ENCODE assay signal across 1 cellular context in the genomic region with DNA sequence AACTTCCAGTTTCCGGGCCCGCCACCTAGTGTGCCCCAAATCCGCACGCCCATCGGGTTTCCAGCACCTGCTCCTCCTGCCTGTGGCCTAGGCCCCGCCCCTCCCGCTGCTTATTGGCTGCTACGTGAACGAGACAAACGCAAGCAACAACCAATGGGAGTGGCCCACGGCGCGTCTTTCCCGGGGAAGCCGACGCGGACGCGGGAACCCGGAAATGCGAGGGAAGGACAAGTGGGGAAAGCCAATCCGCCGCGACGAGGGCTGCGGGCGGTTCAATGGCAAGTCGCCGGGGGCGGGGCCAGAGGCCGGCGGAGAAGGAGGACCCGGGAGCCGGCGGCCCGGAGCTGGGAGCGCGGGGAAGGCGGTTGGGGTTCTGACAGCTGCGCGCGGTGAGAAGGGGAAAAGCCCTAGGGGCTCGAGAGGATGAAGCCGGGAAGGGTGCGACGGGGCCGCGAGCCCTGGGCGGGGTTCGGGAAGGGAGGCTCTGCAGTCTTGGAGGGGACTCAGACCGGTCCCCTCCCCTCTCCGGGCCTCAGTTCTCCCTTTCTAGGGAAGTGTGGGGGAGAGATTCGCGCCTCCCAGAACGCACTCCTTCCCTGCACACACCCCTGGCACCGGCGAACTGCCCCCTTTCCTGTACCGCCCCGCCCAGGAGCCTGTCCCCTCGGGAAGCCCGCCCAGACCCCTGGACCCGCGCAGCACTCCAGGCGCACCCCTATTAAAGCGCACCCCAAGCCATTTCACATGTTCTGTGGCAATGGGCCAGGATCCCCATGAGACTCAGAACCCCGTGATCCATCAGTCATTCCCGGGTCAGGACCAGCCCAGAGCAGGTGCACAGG.
TF ChIP-seq lines count a peak whose summit lies in the region.

A gene (plus strand): TSS at position 305 of the 842 bp plus-strand sequence. CDS start 1,696 bp downstream, outside the sequence.

TF ChIP-seq in HepG2, 621 proteins besides CTCF, POLR2A, EP300 and RAD21 (continued from another document):
- TF ChIP-seq, protein P1, sequence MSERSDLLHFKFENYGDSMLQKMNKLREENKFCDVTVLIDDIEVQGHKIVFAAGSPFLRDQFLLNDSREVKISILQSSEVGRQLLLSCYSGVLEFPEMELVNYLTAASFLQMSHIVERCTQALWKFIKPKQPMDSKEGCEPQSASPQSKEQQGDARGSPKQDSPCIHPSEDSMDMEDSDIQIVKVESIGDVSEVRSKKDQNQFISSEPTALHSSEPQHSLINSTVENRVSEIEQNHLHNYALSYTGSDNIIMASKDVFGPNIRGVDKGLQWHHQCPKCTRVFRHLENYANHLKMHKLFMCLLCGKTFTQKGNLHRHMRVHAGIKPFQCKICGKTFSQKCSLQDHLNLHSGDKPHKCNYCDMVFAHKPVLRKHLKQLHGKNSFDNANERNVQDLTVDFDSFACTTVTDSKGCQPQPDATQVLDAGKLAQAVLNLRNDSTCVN (CRISPR knock-in tag; IDR thresholded peaks at IDR 0.05; ENCODE audit: borderline replicate concordance) = no peak
- peak; percentile 63; the same call in 1 of the 2 replicates for TF ChIP-seq ZFP90 (CRISPR knock-in tag; IDR thresholded peaks at IDR 0.05; ENCODE audit: borderline replicate concordance)
- no peak for TF ChIP-seq TOPORS (CRISPR knock-in tag; IDR thresholded peaks at IDR 0.05)
- TF ChIP-seq, protein P2, sequence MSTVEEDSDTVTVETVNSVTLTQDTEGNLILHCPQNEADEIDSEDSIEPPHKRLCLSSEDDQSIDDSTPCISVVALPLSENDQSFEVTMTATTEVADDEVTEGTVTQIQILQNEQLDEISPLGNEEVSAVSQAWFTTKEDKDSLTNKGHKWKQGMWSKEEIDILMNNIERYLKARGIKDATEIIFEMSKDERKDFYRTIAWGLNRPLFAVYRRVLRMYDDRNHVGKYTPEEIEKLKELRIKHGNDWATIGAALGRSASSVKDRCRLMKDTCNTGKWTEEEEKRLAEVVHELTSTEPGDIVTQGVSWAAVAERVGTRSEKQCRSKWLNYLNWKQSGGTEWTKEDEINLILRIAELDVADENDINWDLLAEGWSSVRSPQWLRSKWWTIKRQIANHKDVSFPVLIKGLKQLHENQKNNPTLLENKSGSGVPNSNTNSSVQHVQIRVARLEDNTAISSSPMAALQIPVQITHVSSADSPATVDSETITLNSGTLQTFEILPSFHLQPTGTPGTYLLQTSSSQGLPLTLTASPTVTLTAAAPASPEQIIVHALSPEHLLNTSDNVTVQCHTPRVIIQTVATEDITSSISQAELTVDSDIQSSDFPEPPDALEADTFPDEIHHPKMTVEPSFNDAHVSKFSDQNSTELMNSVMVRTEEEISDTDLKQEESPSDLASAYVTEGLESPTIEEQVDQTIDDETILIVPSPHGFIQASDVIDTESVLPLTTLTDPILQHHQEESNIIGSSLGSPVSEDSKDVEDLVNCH (CRISPR knock-in tag; IDR thresholded peaks at IDR 0.05) = no peak
- TF ChIP-seq XRCC5 (optimal IDR thresholded peaks at IDR 0.05; ENCODE audit: low read length) = peak; percentile 84
- TF ChIP-seq YEATS4 (CRISPR knock-in tag; IDR thresholded peaks at IDR 0.05; ENCODE audit: borderline replicate concordance) = peak; percentile 60; the same call in 1 of the 2 replicates
- peak; percentile 69 for TF ChIP-seq POGZ (CRISPR knock-in tag; IDR thresholded peaks at IDR 0.05)
- TF ChIP-seq TARDBP (CRISPR knock-in tag; IDR thresholded peaks at IDR 0.05) = no peak
- TF ChIP-seq DNMT3B (CRISPR knock-in tag; conservative IDR thresholded peaks at IDR 0.05) = no peak
- TF ChIP-seq, protein P3, sequence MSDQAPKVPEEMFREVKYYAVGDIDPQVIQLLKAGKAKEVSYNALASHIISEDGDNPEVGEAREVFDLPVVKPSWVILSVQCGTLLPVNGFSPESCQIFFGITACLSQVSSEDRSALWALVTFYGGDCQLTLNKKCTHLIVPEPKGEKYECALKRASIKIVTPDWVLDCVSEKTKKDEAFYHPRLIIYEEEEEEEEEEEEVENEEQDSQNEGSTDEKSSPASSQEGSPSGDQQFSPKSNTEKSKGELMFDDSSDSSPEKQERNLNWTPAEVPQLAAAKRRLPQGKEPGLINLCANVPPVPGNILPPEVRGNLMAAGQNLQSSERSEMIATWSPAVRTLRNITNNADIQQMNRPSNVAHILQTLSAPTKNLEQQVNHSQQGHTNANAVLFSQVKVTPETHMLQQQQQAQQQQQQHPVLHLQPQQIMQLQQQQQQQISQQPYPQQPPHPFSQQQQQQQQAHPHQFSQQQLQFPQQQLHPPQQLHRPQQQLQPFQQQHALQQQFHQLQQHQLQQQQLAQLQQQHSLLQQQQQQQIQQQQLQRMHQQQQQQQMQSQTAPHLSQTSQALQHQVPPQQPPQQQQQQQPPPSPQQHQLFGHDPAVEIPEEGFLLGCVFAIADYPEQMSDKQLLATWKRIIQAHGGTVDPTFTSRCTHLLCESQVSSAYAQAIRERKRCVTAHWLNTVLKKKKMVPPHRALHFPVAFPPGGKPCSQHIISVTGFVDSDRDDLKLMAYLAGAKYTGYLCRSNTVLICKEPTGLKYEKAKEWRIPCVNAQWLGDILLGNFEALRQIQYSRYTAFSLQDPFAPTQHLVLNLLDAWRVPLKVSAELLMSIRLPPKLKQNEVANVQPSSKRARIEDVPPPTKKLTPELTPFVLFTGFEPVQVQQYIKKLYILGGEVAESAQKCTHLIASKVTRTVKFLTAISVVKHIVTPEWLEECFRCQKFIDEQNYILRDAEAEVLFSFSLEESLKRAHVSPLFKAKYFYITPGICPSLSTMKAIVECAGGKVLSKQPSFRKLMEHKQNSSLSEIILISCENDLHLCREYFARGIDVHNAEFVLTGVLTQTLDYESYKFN (CRISPR knock-in tag; conservative IDR thresholded peaks at IDR 0.05) = 0 out of 2 replicates have a peak, but pooled peaks have one; percentile 11
- no peak for TF ChIP-seq ZNF264 (CRISPR knock-in tag; IDR thresholded peaks at IDR 0.05)
- no peak for TF ChIP-seq HOXA7 (CRISPR knock-in tag; IDR thresholded peaks at IDR 0.05)
- no peak for TF ChIP-seq GATAD2A (CRISPR knock-in tag; IDR thresholded peaks at IDR 0.05)
- TF ChIP-seq ZC3H13 (CRISPR knock-in tag; IDR thresholded peaks at IDR 0.05) = no peak
- no peak for TF ChIP-seq IRX3 (CRISPR knock-in tag; IDR thresholded peaks at IDR 0.05; ENCODE audit: borderline replicate concordance, low read depth)
- TF ChIP-seq RBAK (CRISPR knock-in tag; IDR thresholded peaks at IDR 0.05) = no peak
- TF ChIP-seq, protein P4, sequence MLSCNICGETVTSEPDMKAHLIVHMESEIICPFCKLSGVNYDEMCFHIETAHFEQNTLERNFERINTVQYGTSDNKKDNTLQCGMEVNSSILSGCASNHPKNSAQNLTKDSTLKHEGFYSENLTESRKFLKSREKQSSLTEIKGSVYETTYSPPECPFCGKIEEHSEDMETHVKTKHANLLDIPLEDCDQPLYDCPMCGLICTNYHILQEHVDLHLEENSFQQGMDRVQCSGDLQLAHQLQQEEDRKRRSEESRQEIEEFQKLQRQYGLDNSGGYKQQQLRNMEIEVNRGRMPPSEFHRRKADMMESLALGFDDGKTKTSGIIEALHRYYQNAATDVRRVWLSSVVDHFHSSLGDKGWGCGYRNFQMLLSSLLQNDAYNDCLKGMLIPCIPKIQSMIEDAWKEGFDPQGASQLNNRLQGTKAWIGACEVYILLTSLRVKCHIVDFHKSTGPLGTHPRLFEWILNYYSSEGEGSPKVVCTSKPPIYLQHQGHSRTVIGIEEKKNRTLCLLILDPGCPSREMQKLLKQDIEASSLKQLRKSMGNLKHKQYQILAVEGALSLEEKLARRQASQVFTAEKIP (CRISPR knock-in tag; IDR thresholded peaks at IDR 0.05; ENCODE audit: borderline replicate concordance) = no peak
- no peak for TF ChIP-seq ZNF572 (CRISPR knock-in tag; IDR thresholded peaks at IDR 0.05)
- no peak for TF ChIP-seq ZSCAN31 (CRISPR knock-in tag; IDR thresholded peaks at IDR 0.05; ENCODE audit: low read depth)
- TF ChIP-seq, protein P5, sequence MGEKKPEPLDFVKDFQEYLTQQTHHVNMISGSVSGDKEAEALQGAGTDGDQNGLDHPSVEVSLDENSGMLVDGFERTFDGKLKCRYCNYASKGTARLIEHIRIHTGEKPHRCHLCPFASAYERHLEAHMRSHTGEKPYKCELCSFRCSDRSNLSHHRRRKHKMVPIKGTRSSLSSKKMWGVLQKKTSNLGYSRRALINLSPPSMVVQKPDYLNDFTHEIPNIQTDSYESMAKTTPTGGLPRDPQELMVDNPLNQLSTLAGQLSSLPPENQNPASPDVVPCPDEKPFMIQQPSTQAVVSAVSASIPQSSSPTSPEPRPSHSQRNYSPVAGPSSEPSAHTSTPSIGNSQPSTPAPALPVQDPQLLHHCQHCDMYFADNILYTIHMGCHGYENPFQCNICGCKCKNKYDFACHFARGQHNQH (CRISPR knock-in tag; IDR thresholded peaks at IDR 0.05) = peak; percentile 37; the same call in 1 of the 2 replicates
- TF ChIP-seq, protein P6, sequence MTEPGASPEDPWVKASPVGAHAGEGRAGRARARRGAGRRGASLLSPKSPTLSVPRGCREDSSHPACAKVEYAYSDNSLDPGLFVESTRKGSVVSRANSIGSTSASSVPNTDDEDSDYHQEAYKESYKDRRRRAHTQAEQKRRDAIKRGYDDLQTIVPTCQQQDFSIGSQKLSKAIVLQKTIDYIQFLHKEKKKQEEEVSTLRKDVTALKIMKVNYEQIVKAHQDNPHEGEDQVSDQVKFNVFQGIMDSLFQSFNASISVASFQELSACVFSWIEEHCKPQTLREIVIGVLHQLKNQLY (CRISPR knock-in tag; IDR thresholded peaks at IDR 0.05) = no peak
- peak; percentile 66 for TF ChIP-seq HNRNPLL (IDR thresholded peaks at IDR 0.05; ENCODE audit: low read depth, low read length, poor library complexity, severe bottlenecking)
- no peak for TF ChIP-seq CHD4 (IDR thresholded peaks at IDR 0.05; ENCODE audit: borderline replicate concordance, low read length)
- TF ChIP-seq ZNF354B (CRISPR knock-in tag; IDR thresholded peaks at IDR 0.05) = no peak
- TF ChIP-seq, protein P7, sequence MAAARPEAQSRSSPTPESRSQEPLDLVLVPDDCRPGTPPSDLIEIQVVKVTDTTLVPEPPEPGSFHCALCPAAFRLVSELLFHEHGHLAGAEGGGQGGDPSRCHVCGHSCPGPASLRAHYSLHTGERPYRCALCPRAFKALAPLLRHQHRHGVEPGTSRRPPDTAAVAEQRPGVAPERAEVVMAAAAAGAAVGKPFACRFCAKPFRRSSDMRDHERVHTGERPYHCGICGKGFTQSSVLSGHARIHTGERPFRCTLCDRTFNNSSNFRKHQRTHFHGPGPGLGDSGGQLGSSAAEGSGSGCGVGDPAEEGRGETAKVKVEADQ (CRISPR knock-in tag; IDR thresholded peaks at IDR 0.05; ENCODE audit: borderline replicate concordance) = peak; percentile 48; the same call in 1 of the 2 replicates
- TF ChIP-seq, protein P8, sequence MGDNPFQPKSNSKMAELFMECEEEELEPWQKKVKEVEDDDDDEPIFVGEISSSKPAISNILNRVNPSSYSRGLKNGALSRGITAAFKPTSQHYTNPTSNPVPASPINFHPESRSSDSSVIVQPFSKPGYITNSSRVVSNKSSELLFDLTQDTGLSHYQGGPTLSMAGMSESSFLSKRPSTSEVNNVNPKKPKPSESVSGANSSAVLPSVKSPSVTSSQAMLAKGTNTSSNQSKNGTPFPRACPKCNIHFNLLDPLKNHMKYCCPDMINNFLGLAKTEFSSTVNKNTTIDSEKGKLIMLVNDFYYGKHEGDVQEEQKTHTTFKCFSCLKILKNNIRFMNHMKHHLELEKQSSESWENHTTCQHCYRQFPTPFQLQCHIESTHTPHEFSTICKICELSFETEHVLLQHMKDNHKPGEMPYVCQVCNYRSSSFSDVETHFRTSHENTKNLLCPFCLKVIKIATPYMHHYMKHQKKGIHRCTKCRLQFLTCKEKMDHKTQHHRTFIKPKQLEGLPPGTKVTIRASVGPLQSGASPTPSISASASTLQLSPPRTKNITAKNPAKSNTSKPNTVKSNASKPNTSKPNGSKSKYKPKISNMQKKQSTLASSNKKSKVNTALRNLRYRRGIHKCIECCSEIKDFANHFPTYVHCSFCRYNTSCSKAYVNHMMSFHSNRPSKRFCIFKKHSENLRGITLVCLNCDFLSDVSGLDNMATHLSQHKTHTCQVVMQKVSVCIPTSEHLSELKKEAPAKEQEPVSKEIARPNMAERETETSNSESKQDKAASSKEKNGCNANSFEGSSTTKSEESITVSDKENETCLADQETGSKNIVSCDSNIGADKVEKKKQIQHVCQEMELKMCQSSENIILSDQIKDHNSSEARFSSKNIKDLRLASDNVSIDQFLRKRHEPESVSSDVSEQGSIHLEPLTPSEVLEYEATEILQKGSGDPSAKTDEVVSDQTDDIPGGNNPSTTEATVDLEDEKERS (CRISPR knock-in tag; IDR thresholded peaks at IDR 0.05) = peak; percentile 55; the same call in 1 of the 2 replicates
- TF ChIP-seq TCF12 (IDR thresholded peaks at IDR 0.05) = no peak
- no peak for TF ChIP-seq TCF12 (CRISPR knock-in tag; IDR thresholded peaks at IDR 0.05)
- TF ChIP-seq, protein P9, sequence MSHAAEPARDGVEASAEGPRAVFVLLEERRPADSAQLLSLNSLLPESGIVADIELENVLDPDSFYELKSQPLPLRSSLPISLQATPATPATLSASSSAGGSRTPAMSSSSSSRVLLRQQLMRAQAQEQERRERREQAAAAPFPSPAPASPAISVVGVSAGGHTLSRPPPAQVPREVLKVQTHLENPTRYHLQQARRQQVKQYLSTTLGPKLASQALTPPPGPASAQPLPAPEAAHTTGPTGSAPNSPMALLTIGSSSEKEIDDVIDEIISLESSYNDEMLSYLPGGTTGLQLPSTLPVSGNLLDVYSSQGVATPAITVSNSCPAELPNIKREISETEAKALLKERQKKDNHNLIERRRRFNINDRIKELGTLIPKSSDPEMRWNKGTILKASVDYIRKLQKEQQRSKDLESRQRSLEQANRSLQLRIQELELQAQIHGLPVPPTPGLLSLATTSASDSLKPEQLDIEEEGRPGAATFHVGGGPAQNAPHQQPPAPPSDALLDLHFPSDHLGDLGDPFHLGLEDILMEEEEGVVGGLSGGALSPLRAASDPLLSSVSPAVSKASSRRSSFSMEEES (CRISPR knock-in tag; IDR thresholded peaks at IDR 0.05) = no peak
- no peak; the same call in 1 of the 2 replicates for TF ChIP-seq KLF15 (CRISPR knock-in tag; IDR thresholded peaks at IDR 0.05; ENCODE audit: borderline replicate concordance)
- TF ChIP-seq ZFP62 (CRISPR knock-in tag; IDR thresholded peaks at IDR 0.05) = no peak
- no peak for TF ChIP-seq ZSCAN29 (CRISPR knock-in tag; conservative IDR thresholded peaks at IDR 0.05)
- TF ChIP-seq ZNF232 (CRISPR knock-in tag; IDR thresholded peaks at IDR 0.05; ENCODE audit: borderline replicate concordance) = no peak
- TF ChIP-seq, protein P10, sequence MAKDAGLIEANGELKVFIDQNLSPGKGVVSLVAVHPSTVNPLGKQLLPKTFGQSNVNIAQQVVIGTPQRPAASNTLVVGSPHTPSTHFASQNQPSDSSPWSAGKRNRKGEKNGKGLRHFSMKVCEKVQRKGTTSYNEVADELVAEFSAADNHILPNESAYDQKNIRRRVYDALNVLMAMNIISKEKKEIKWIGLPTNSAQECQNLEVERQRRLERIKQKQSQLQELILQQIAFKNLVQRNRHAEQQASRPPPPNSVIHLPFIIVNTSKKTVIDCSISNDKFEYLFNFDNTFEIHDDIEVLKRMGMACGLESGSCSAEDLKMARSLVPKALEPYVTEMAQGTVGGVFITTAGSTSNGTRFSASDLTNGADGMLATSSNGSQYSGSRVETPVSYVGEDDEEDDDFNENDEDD (CRISPR knock-in tag; IDR thresholded peaks at IDR 0.05; ENCODE audit: borderline replicate concordance) = peak; percentile 86
